In genomic region chr10:7243139-7243538, GRCh38 we compare ENCODE assay signal across 23 cellular contexts.
DNase-seq lines count a peak whose midpoint lies in the region; FAIRE-seq and TF ChIP-seq lines count a peak whose summit lies in the region.
"Had no signal": no experiment of that assay in that cellular context is flagged by ENCODE, and none has a peak within 500 bp of the region (broad histone marks: within the 10 kb centered on the region; RNA-seq: fewer than 3 reads in every experiment).

No MANE protein-coding gene starts in this region.

- H4K12ac ChIP-seq in trophoblast cell (ENCODE audit: low read depth, low read length): no peak overlapping the region

- H3K23ac ChIP-seq in trophoblast cell (ENCODE audit: low read length): no peak overlapping the region

- H3K4me1 Mint-ChIP-seq in immature natural killer cell: peaks cover 70 to 76% of the 10 kb centered on the region in 2 donors

- H3K36me3 Mint-ChIP-seq in immature natural killer cell: peaks cover 15 to 27% (median 26%) of the 10 kb centered on the region in 3 donors

- peaks cover 4 to 19% (median 5%) of the 10 kb centered on the region in 3 donors for H3K27me3 Mint-ChIP-seq in immature natural killer cell (ENCODE audit: low read depth in 3 of 3)

- H3K9me3 ChIP-seq in trophoblast cell (ENCODE audit: insufficient read depth, low read depth, low read length) (no peaks in the 10 kb centered on the region), MG63 (no peaks in the 10 kb centered on the region)
- H3K9me3 ChIP-seq: BE2C, SK-N-SH had no signal

- H3K18ac ChIP-seq in trophoblast cell (ENCODE audit: low read length): no peak overlapping the region

- H3K79me2 ChIP-seq in trophoblast cell (ENCODE audit: control insufficient read depth, insufficient read depth, low read length, poor library complexity): no peaks in the 10 kb centered on the region

- no peaks in the 10 kb centered on the region for H3K4me1 ChIP-seq in trophoblast cell (ENCODE audit: control insufficient read depth in 1 of 2, insufficient read depth in 2 of 2, low read length in 2 of 2)
- H3K4me1 ChIP-seq: BE2C had no signal

- WGBS in trophoblast cell (ENCODE audit: extremely low coverage, insufficient coverage, insufficient read length): no CpG with 5 or more reads among the region's 6 CpGs

- peak overlapping the region; percentile 90 to 97 (median 95) for H3K27ac Mint-ChIP-seq in immature natural killer cell

- H3K27me3 ChIP-seq in trophoblast cell (ENCODE audit: insufficient read depth, low read length) (no peaks in the 10 kb centered on the region), MG63 (no peaks in the 10 kb centered on the region)
- H3K27me3 ChIP-seq: BE2C had no signal

- peak; percentile 51 for FAIRE-seq in GM12891 (lab: Jason Lieb, UNC)
- FAIRE-seq: H1, RCC 7860 had no signal

- no peak overlapping the region for H2BK5ac ChIP-seq in trophoblast cell (ENCODE audit: low read depth, low read length, poor library complexity)

- H3K27ac ChIP-seq in trophoblast cell (ENCODE audit: low read depth, low read length): no peak overlapping the region

- peak overlapping the region; percentile 33 for H3K9ac ChIP-seq in trophoblast cell (ENCODE audit: low read length)
- H3K9ac ChIP-seq: SK-N-SH had no signal

- H2AFZ ChIP-seq in trophoblast cell (ENCODE audit: insufficient read depth, low read length, poor library complexity): no peak overlapping the region

- peak; percentile 47 for DNase-seq in NK-92 treated with Interleukin-12 subunit alpha and Interleukin-12 subunit beta, amount 100 ng/mL, for 24 hours (lab: John Stamatoyannopoulos, UW)
- no peak for DNase-seq in NK-92 (lab: John Stamatoyannopoulos, UW; ENCODE audit: unreplicated experiment)
- DNase-seq in GM12891 (ENCODE audit: insufficient read length, low spot score): no peak
- DNase-seq in immature natural killer cell: peak; percentile 89 to 90 (median 89)
- DNase-seq in trophoblast cell: no peak
- DNase-seq in activated CD4-positive, alpha-beta T cell treated with anti-CD3 and anti-CD28 coated beads for 48 hours: no peak
- no peak for DNase-seq in middle frontal gyrus (ENCODE audit: extremely low spot score, low spot score)
- no peak for DNase-seq in MG63
- DNase-seq: 8988T, ACHN, BE2C, Calu3, DMS153, DND-41, HCEC 1CT, NCI-H1105 treated with DMSO at 0.1 percent for 48 hours, NCI-H146, NCI-H1930, NCI-H2227 treated with DMSO at 0.1 percent for 48 hours, NCI-H526 treated with DMSO at 0.1 percent for 48 hours, SK-N-SH had no signal

- H4K8ac ChIP-seq in trophoblast cell (ENCODE audit: low read depth, low read length): no peak overlapping the region

- no peaks in the 10 kb centered on the region for H3K9me3 Mint-ChIP-seq in immature natural killer cell

- TF ChIP-seq POLR2A in GM12891 (IDR thresholded peaks at IDR 0.05; ENCODE audit: low read depth, low read length): no peak

- H3K4me3 ChIP-seq in trophoblast cell (ENCODE audit: low read depth, low read length): no peak overlapping the region
- H3K4me3 ChIP-seq in MG63: no peak overlapping the region

- no peak overlapping the region for H3K4me2 ChIP-seq in trophoblast cell (ENCODE audit: low read length)
- H3K4me2 ChIP-seq: SK-N-SH had no signal

- H2AK5ac ChIP-seq in trophoblast cell (ENCODE audit: low read length): no peak overlapping the region

- H3K36me3 ChIP-seq in trophoblast cell (ENCODE audit: control insufficient read depth in 1 of 2, insufficient read depth in 2 of 2, low read length in 2 of 2): peaks cover 0 to 2% of the 10 kb centered on the region in 2 experiments
- no peaks in the 10 kb centered on the region for H3K36me3 ChIP-seq in MG63

- H3K4ac ChIP-seq in trophoblast cell (ENCODE audit: low read depth, low read length): no peak overlapping the region

- no peak overlapping the region for H2BK12ac ChIP-seq in trophoblast cell (ENCODE audit: low read length)

- H3K79me1 ChIP-seq in trophoblast cell (ENCODE audit: low read length): no peaks in the 10 kb centered on the region

- no peak overlapping the region for H4K91ac ChIP-seq in trophoblast cell (ENCODE audit: low read depth, low read length)

- H2BK120ac ChIP-seq in trophoblast cell (ENCODE audit: insufficient read depth, low read length, poor library complexity): no peak overlapping the region

- H3K4me3 Mint-ChIP-seq in immature natural killer cell: peak overlapping the region; percentile 74 to 85 (median 79)

- no peak overlapping the region for H3K14ac ChIP-seq in trophoblast cell (ENCODE audit: low read length)

TF ChIP-seq in GM12891, 5 proteins besides CTCF, POLR2A, EP300 and RAD21:
- TF ChIP-seq POU2F2 (IDR thresholded peaks at IDR 0.05; ENCODE audit: low read depth, low read length) (no peak), SPI1 (IDR thresholded peaks at IDR 0.05; ENCODE audit: low read depth, low read length) (no peak), TAF1 (IDR thresholded peaks at IDR 0.05; ENCODE audit: low read depth, low read length) (no peak), POLR2AphosphoS5 (IDR thresholded peaks at IDR 0.05; ENCODE audit: low read depth, low read length) (no peak), PAX5 (IDR thresholded peaks at IDR 0.05; ENCODE audit: insufficient read depth, low read length, severe bottlenecking) (no peak)

Comparison
In these comparisons a context has a peak if more than half of its experiments do, and no peak if none do; other contexts are left out.
1. DNase-seq: peak in NK-92 treated with Interleukin-12 subunit alpha and Interleukin-12 subunit beta, amount 100 ng/mL, for 24 hours (single experiment) and immature natural killer cell (3 of 3); none in NK-92 (single experiment), GM12891 (single experiment), trophoblast cell (0 of 2), activated CD4-positive, alpha-beta T cell treated with anti-CD3 and anti-CD28 coated beads for 48 hours (single experiment), middle frontal gyrus (single experiment) and MG63 (single experiment).